ENCODE assay signal across 8 cellular contexts in the genomic region with DNA sequence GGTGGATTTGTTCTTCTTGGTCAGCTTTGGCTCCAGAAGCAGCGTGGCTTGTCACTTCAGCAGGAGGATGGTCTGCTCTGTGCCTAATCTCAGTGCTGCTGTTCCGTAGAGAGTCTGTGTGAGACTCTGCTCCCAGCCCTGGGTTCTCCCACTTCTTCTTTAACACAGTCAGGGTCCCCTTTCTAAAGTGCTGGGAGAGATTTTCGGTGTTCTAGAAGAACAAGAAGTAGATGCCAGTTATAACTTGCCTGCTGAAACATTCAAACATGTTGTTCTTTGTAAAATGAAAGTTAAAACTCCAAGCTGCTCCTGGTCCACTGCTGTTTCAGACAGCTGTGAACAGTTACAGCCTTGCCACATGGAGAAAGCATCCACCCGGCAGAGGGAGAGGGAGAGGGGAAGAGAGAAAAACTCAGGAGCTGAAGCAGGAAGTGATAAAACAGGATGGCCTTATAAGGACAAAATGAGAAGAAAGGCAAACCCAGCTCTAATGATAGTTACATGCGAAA. TPM values are rescaled to one million over a fixed set of nuclear protein-coding genes. Genes with fewer than 3 reads are reported as not detected.
DNase-seq lines count a peak whose midpoint lies in the region; ATAC-seq, FAIRE-seq and TF ChIP-seq lines count a peak whose summit lies in the region.

No MANE protein-coding gene starts in this region.

- peak in 3 of 5 donors; percentile 8 to 42 (median 28) for DNase-seq in CD8-positive, alpha-beta memory T cell
- DNase-seq in H54 (ENCODE audit: insufficient read length, low spot score): no peak
- peak; percentile 32 for DNase-seq in NCI-H82 treated with DMSO at 0.1 percent for 48 hours (lab: John Stamatoyannopoulos, UW; ENCODE audit: unreplicated experiment)
- DNase-seq in cardiac muscle cell (ENCODE audit: low read depth in 1 of 2, low spot score in 1 of 2): peak; percentile 67 to 95
- peak; percentile 57 to 80 (median 69) for DNase-seq in ovary

- peaks cover 0 to 1% (median 0%) of the 10 kb centered on the region in 3 donors for H3K36me3 Mint-ChIP-seq in CD8-positive, alpha-beta memory T cell

- H3K27ac Mint-ChIP-seq in CD8-positive, alpha-beta memory T cell: no peak overlapping the region

- no peaks in the 10 kb centered on the region for H3K27me3 Mint-ChIP-seq in CD8-positive, alpha-beta memory T cell

- ATAC-seq in GM21360 (IDR thresholded peaks at IDR 0.05; ENCODE audit: unreplicated experiment) (no peak), GM18517 (IDR thresholded peaks at IDR 0.05; ENCODE audit: unreplicated experiment) (no peak)

- no peaks in the 10 kb centered on the region for H3K9me3 Mint-ChIP-seq in CD8-positive, alpha-beta memory T cell

- intact Hi-C loops in ovary (cut with DNase I): loop anchor here in 2 of 4 donors (10.0 kb wide), 1 partner anchor 62 kb away; a partner anchor contains a TSS

- no peak for TF ChIP-seq EP300 in ovary (IDR thresholded peaks at IDR 0.05)

- H3K4me1 Mint-ChIP-seq in CD8-positive, alpha-beta memory T cell: peaks cover 18 to 28% (median 22%) of the 10 kb centered on the region in 3 donors

- H3K4me3 ChIP-seq in CD8-positive, alpha-beta memory T cell (ENCODE audit: low read length): peak overlapping the region; percentile 82
- peak overlapping the region; percentile 27 for H3K4me3 ChIP-seq in cardiac muscle cell
- H3K4me3 ChIP-seq in ovary: peak overlapping the region; percentile 43

- no peaks in the 10 kb centered on the region for H3K36me3 ChIP-seq in CD8-positive, alpha-beta memory T cell (ENCODE audit: insufficient read depth, low read length)
- H3K36me3 ChIP-seq in cardiac muscle cell: no peaks in the 10 kb centered on the region
- no peaks in the 10 kb centered on the region for H3K36me3 ChIP-seq in ovary

- CTCF ChIA-PET in CD8-positive, alpha-beta memory T cell (lab: Charles Lee): interaction anchor here (1.3 to 2.7 kb wide), 3 partner anchors 61 to 166 kb away, joined by 3 to 10 read pairs (median 3); a partner anchor contains a TSS

- H3K4me1 ChIP-seq in CD8-positive, alpha-beta memory T cell (ENCODE audit: insufficient read depth, low read length): peaks cover 24% of the 10 kb centered on the region
- H3K4me1 ChIP-seq in cardiac muscle cell (ENCODE audit: low read depth) (peaks cover 15% of the 10 kb centered on the region), ovary (ENCODE audit: insufficient read depth) (peaks cover 3% of the 10 kb centered on the region)

- TF ChIP-seq CTCF in cardiac muscle cell (IDR thresholded peaks at IDR 0.05; ENCODE audit: low read depth, low read length) (peak; percentile 55), ovary (IDR thresholded peaks at IDR 0.05) (peak in 2 of 3 donors; percentile 20 to 55)

- 7 to 44% (median 10%) methylated on average over 5 of the region's 5 CpGs for WGBS in adipose tissue, 3 donors
- WGBS in ovary, 3 donors: 0 to 1% (median 1%) methylated on average over 5 of the region's 5 CpGs

- POLR2A ChIA-PET in CD8-positive, alpha-beta memory T cell (lab: Charles Lee): interaction anchor here (0.5 to 0.8 kb wide), 4 partner anchors 51 to 110 kb away, joined by 3 to 4 read pairs (median 4); a partner anchor contains a TSS

- no peak overlapping the region for H3K4me3 Mint-ChIP-seq in CD8-positive, alpha-beta memory T cell

- TF ChIP-seq POLR2A in H54 (IDR thresholded peaks at IDR 0.05; ENCODE audit: low read depth, low read length) (peak; percentile 17; the same call in 1 of the 2 replicates), ovary (IDR thresholded peaks at IDR 0.05) (peak; percentile 24)

- no peaks in the 10 kb centered on the region for H3K9me3 ChIP-seq in CD8-positive, alpha-beta memory T cell (ENCODE audit: low read length)
- H3K9me3 ChIP-seq in cardiac muscle cell (ENCODE audit: low read depth) (no peaks in the 10 kb centered on the region), ovary (no peaks in the 10 kb centered on the region)

- peak overlapping the region; percentile 60 for H3K27ac ChIP-seq in CD8-positive, alpha-beta memory T cell (ENCODE audit: low read depth, low read length)
- H3K27ac ChIP-seq in adipose tissue (ENCODE audit: low read depth, low read length) (peak overlapping the region; percentile 57), cardiac muscle cell (peak overlapping the region; percentile 95), ovary (peak overlapping the region; percentile 31 to 52)

- peak; percentile 86 for FAIRE-seq in H54 (lab: Jason Lieb, UNC)

- H3K27me3 ChIP-seq in CD8-positive, alpha-beta memory T cell (ENCODE audit: insufficient read depth, low read length, poor library complexity, severe bottlenecking): no peaks in the 10 kb centered on the region
- H3K27me3 ChIP-seq in cardiac muscle cell (no peaks in the 10 kb centered on the region), ovary (no peaks in the 10 kb centered on the region)

RNA-seq across cellular contexts. Expression of a gene that starts 55.2 kb away (rescaled TPM):
- total RNA-seq in CD8-positive, alpha-beta memory T cell: 10 to 100 TPM; 55.4 to 62.1 TPM
- 47.4 TPM for polyA plus RNA-seq in CD8-positive, alpha-beta memory T cell
- 10 to 100 TPM; 17.0 to 26.1 (median 24.9) TPM for polyA plus RNA-seq in adipose tissue
- 51.9 and 78.4 TPM in 2 replicates for total RNA-seq in cardiac muscle cell
- polyA plus RNA-seq in cardiac muscle cell: 107 and 127 TPM in 2 replicates
- 10 to 100 TPM; 29.1 to 67.3 (median 44.9) TPM for total RNA-seq in ovary
- polyA plus RNA-seq in ovary: 10 to 100 TPM; 47.9 to 76.9 TPM

Comparison
In these comparisons a context has a peak if more than half of its experiments do, and no peak if none do; other contexts are left out.
1. H3K27ac ChIP-seq: peak in every context shown above with its lines; median percentile 95 in cardiac muscle cell; 60 in CD8-positive, alpha-beta memory T cell; 57 in adipose tissue; 42 in ovary.
2. H3K4me3 ChIP-seq: peak in every context shown above with its lines; median percentile 82 in CD8-positive, alpha-beta memory T cell; 43 in ovary; 27 in cardiac muscle cell.